In genomic region chr20:364905-365794, GRCh38 we compare ENCODE assay signal across 1 cellular context.
A peak's percentile ranks its signal among the peaks of the same experiment; 100 is the strongest.
TF ChIP-seq lines count a peak whose summit lies in the region.

No MANE protein-coding gene starts in this region.

TF ChIP-seq in K562, 482 proteins besides CTCF, POLR2A, EP300 and RAD21 (continued from another document and continues in another):
- TF ChIP-seq, protein P1, sequence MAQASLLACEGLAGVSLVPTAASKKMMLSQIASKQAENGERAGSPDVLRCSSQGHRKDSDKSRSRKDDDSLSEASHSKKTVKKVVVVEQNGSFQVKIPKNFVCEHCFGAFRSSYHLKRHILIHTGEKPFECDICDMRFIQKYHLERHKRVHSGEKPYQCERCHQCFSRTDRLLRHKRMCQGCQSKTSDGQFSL (CRISPR knock-in tag; IDR thresholded peaks at IDR 0.05), result peak; percentile 65
- TF ChIP-seq, protein P1 (tag; IDR thresholded peaks at IDR 0.05), result no peak
- TF ChIP-seq ZNF511 (CRISPR knock-in tag; IDR thresholded peaks at IDR 0.05), result 0 out of 2 replicates have a peak, but pooled peaks have one; percentile 20
- TF ChIP-seq NR2F6 (CRISPR knock-in tag; IDR thresholded peaks at IDR 0.05), result no peak
- no peak; the same call in 1 of the 2 replicates for TF ChIP-seq ZNF76 (CRISPR knock-in tag; IDR thresholded peaks at IDR 0.05; ENCODE audit: borderline replicate concordance)
- TF ChIP-seq NFIX (CRISPR knock-in tag; IDR thresholded peaks at IDR 0.05; ENCODE audit: low read depth), result no peak; the same call in 1 of the 2 replicates
- TF ChIP-seq ZFPM2 (CRISPR knock-in tag; IDR thresholded peaks at IDR 0.05), result no peak
- no peak; the same call in 1 of the 2 replicates for TF ChIP-seq KAT7 (CRISPR knock-in tag; IDR thresholded peaks at IDR 0.05; ENCODE audit: borderline replicate concordance)
- TF ChIP-seq RFX5 (IDR thresholded peaks at IDR 0.05; ENCODE audit: low read depth, low read length), result no peak
- TF ChIP-seq RBM34 (IDR thresholded peaks at IDR 0.05; ENCODE audit: borderline replicate concordance, insufficient read depth, low read length), result no peak
- TF ChIP-seq NFRKB (IDR thresholded peaks at IDR 0.05; ENCODE audit: low read depth), result peak; percentile 75; the same call in 1 of the 2 replicates
- TF ChIP-seq NFE2L1 (tag; IDR thresholded peaks at IDR 0.05; ENCODE audit: borderline replicate concordance, low read depth), result peak; percentile 85
- TF ChIP-seq CXXC5 (CRISPR knock-in tag; IDR thresholded peaks at IDR 0.05), result peak; percentile 37
- no peak for TF ChIP-seq ZSCAN29 (IDR thresholded peaks at IDR 0.05)
- TF ChIP-seq ETV1 (tag; conservative IDR thresholded peaks at IDR 0.05; ENCODE audit: low read depth), result peak; percentile 39; the same call in 1 of the 2 replicates
- TF ChIP-seq, protein P2, sequence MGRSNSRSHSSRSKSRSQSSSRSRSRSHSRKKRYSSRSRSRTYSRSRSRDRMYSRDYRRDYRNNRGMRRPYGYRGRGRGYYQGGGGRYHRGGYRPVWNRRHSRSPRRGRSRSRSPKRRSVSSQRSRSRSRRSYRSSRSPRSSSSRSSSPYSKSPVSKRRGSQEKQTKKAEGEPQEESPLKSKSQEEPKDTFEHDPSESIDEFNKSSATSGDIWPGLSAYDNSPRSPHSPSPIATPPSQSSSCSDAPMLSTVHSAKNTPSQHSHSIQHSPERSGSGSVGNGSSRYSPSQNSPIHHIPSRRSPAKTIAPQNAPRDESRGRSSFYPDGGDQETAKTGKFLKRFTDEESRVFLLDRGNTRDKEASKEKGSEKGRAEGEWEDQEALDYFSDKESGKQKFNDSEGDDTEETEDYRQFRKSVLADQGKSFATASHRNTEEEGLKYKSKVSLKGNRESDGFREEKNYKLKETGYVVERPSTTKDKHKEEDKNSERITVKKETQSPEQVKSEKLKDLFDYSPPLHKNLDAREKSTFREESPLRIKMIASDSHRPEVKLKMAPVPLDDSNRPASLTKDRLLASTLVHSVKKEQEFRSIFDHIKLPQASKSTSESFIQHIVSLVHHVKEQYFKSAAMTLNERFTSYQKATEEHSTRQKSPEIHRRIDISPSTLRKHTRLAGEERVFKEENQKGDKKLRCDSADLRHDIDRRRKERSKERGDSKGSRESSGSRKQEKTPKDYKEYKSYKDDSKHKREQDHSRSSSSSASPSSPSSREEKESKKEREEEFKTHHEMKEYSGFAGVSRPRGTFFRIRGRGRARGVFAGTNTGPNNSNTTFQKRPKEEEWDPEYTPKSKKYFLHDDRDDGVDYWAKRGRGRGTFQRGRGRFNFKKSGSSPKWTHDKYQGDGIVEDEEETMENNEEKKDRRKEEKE (IDR thresholded peaks at IDR 0.05; ENCODE audit: borderline replicate concordance in 1 of 2, control insufficient read depth in 1 of 2, low read depth in 2 of 2, low read length in 1 of 2), result no peak
- no peak for TF ChIP-seq TAF7 (tag; IDR thresholded peaks at IDR 0.05)
- no peak for TF ChIP-seq LARP7 (IDR thresholded peaks at IDR 0.05)
- TF ChIP-seq ZNF263 (CRISPR knock-in tag; IDR thresholded peaks at IDR 0.05; ENCODE audit: borderline replicate concordance), result peak; percentile 72
- TF ChIP-seq TRIM28 (IDR thresholded peaks at IDR 0.05), result no peak
- no peak for TF ChIP-seq ZNF274 (IDR thresholded peaks at IDR 0.05; ENCODE audit: borderline replicate concordance, low read depth, low read length)
- TF ChIP-seq, protein P3, sequence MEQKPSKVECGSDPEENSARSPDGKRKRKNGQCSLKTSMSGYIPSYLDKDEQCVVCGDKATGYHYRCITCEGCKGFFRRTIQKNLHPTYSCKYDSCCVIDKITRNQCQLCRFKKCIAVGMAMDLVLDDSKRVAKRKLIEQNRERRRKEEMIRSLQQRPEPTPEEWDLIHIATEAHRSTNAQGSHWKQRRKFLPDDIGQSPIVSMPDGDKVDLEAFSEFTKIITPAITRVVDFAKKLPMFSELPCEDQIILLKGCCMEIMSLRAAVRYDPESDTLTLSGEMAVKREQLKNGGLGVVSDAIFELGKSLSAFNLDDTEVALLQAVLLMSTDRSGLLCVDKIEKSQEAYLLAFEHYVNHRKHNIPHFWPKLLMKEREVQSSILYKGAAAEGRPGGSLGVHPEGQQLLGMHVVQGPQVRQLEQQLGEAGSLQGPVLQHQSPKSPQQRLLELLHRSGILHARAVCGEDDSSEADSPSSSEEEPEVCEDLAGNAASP (IDR thresholded peaks at IDR 0.05), result no peak
- TF ChIP-seq SRSF1 (IDR thresholded peaks at IDR 0.05; ENCODE audit: low read depth, low read length), result no peak
- no peak for TF ChIP-seq ATF1 (CRISPR knock-in tag; IDR thresholded peaks at IDR 0.05)
- TF ChIP-seq ATF1 (tag; IDR thresholded peaks at IDR 0.05), result peak; percentile 17; the same call in 1 of the 2 replicates
- no peak for TF ChIP-seq SOX6 (IDR thresholded peaks at IDR 0.05)
- TF ChIP-seq, protein P4, sequence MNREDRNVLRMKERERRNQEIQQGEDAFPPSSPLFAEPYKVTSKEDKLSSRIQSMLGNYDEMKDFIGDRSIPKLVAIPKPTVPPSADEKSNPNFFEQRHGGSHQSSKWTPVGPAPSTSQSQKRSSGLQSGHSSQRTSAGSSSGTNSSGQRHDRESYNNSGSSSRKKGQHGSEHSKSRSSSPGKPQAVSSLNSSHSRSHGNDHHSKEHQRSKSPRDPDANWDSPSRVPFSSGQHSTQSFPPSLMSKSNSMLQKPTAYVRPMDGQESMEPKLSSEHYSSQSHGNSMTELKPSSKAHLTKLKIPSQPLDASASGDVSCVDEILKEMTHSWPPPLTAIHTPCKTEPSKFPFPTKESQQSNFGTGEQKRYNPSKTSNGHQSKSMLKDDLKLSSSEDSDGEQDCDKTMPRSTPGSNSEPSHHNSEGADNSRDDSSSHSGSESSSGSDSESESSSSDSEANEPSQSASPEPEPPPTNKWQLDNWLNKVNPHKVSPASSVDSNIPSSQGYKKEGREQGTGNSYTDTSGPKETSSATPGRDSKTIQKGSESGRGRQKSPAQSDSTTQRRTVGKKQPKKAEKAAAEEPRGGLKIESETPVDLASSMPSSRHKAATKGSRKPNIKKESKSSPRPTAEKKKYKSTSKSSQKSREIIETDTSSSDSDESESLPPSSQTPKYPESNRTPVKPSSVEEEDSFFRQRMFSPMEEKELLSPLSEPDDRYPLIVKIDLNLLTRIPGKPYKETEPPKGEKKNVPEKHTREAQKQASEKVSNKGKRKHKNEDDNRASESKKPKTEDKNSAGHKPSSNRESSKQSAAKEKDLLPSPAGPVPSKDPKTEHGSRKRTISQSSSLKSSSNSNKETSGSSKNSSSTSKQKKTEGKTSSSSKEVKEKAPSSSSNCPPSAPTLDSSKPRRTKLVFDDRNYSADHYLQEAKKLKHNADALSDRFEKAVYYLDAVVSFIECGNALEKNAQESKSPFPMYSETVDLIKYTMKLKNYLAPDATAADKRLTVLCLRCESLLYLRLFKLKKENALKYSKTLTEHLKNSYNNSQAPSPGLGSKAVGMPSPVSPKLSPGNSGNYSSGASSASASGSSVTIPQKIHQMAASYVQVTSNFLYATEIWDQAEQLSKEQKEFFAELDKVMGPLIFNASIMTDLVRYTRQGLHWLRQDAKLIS (CRISPR knock-in tag; IDR thresholded peaks at IDR 0.05), result no peak
- no peak for TF ChIP-seq HOMEZ (CRISPR knock-in tag; IDR thresholded peaks at IDR 0.05)
- no peak for TF ChIP-seq STAG1 (CRISPR knock-in tag; IDR thresholded peaks at IDR 0.05; ENCODE audit: borderline replicate concordance)
- TF ChIP-seq HCFC1 (IDR thresholded peaks at IDR 0.05; ENCODE audit: low read depth, low read length), result no peak
- TF ChIP-seq SMARCC2 (IDR thresholded peaks at IDR 0.05; ENCODE audit: low read depth), result peak; percentile 50; the same call in 1 of the 2 replicates
- TF ChIP-seq, protein P5, sequence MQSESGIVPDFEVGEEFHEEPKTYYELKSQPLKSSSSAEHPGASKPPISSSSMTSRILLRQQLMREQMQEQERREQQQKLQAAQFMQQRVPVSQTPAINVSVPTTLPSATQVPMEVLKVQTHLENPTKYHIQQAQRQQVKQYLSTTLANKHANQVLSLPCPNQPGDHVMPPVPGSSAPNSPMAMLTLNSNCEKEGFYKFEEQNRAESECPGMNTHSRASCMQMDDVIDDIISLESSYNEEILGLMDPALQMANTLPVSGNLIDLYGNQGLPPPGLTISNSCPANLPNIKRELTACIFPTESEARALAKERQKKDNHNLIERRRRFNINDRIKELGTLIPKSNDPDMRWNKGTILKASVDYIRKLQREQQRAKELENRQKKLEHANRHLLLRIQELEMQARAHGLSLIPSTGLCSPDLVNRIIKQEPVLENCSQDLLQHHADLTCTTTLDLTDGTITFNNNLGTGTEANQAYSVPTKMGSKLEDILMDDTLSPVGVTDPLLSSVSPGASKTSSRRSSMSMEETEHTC (IDR thresholded peaks at IDR 0.05), result no peak
- no peak for TF ChIP-seq MLX (CRISPR knock-in tag; conservative IDR thresholded peaks at IDR 0.05)
- no peak for TF ChIP-seq NFYB (IDR thresholded peaks at IDR 0.05; ENCODE audit: extremely low read depth, insufficient read length)
- TF ChIP-seq POLR3G (IDR thresholded peaks at IDR 0.05; ENCODE audit: extremely low read depth, insufficient read length, insufficient replicate concordance), result no peak
- 0 out of 2 replicates have a peak, but pooled peaks have one; percentile 16 for TF ChIP-seq GATA2 (CRISPR knock-in tag; IDR thresholded peaks at IDR 0.05)
- no peak for TF ChIP-seq NONO (IDR thresholded peaks at IDR 0.05; ENCODE audit: low read depth in 2 of 2, low read length in 1 of 2)
- TF ChIP-seq MYBL2 (IDR thresholded peaks at IDR 0.05; ENCODE audit: low read depth), result no peak
- TF ChIP-seq MYBL2 (CRISPR knock-in tag; IDR thresholded peaks at IDR 0.05; ENCODE audit: borderline replicate concordance), result no peak
- TF ChIP-seq HMBOX1 (IDR thresholded peaks at IDR 0.05), result no peak
- TF ChIP-seq CHCHD3 (CRISPR knock-in tag; IDR thresholded peaks at IDR 0.05), result no peak
- TF ChIP-seq PURB (CRISPR knock-in tag; IDR thresholded peaks at IDR 0.05; ENCODE audit: low read depth), result no peak
- TF ChIP-seq TCF7 (IDR thresholded peaks at IDR 0.05; ENCODE audit: borderline replicate concordance), result no peak
- no peak for TF ChIP-seq ELF4 (CRISPR knock-in tag; IDR thresholded peaks at IDR 0.05)
- 0 out of 2 replicates have a peak, but pooled peaks have one; percentile 21 for TF ChIP-seq MECOM (CRISPR knock-in tag; IDR thresholded peaks at IDR 0.05)
- TF ChIP-seq MYC (IDR thresholded peaks at IDR 0.05; ENCODE audit: low read depth, low read length), result no peak
- no peak for TF ChIP-seq MYC (CRISPR knock-in tag; IDR thresholded peaks at IDR 0.05; ENCODE audit: borderline replicate concordance, low read depth)
- no peak for TF ChIP-seq ZNF436 (CRISPR knock-in tag; IDR thresholded peaks at IDR 0.05)
- TF ChIP-seq FOSL1 (tag; conservative IDR thresholded peaks at IDR 0.05), result peak; percentile 71
- peak; percentile 97 for TF ChIP-seq MAFG (tag; conservative IDR thresholded peaks at IDR 0.05)
- TF ChIP-seq, protein P6, sequence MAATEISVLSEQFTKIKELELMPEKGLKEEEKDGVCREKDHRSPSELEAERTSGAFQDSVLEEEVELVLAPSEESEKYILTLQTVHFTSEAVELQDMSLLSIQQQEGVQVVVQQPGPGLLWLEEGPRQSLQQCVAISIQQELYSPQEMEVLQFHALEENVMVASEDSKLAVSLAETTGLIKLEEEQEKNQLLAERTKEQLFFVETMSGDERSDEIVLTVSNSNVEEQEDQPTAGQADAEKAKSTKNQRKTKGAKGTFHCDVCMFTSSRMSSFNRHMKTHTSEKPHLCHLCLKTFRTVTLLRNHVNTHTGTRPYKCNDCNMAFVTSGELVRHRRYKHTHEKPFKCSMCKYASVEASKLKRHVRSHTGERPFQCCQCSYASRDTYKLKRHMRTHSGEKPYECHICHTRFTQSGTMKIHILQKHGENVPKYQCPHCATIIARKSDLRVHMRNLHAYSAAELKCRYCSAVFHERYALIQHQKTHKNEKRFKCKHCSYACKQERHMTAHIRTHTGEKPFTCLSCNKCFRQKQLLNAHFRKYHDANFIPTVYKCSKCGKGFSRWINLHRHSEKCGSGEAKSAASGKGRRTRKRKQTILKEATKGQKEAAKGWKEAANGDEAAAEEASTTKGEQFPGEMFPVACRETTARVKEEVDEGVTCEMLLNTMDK (IDR thresholded peaks at IDR 0.05; ENCODE audit: borderline replicate concordance, insufficient read depth, low read depth, low read length, poor library complexity, severe bottlenecking), result no peak
- peak; percentile 65 for TF ChIP-seq ARID1B (IDR thresholded peaks at IDR 0.05)
- TF ChIP-seq SMAD1 (IDR thresholded peaks at IDR 0.05; ENCODE audit: low read depth, low read length, partially characterized antibody), result no peak
